ENCODE assay signal across 12 cellular contexts in the genomic region with DNA sequence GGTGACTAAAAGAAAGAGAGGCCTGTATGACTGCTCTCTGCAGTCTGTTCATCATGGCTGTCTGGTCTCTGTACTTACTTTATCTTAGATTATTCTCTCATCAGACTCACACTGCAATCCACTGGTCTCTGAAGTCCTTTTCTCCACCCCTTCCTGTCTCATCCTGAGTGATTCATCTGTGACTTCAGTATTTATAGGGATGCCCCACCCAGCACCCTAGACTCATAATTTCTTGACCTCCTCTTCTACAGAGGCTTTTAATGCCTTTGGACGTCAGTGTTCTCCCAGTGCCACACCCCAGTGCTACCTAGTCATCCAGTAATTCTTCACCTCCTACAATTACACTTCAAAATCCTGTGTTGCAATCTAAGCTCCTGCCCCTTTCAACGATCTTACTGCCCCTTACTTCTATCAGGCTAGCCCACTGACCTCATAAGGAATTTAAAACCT. TPM values are rescaled to one million over a fixed set of nuclear protein-coding genes. Genes with fewer than 3 reads are reported as not detected.
DNase-seq lines count a peak whose midpoint lies in the region; ATAC-seq and TF ChIP-seq lines count a peak whose summit lies in the region.
"Had no signal": no experiment of that assay in that cellular context is flagged by ENCODE, and none has a peak within 500 bp of the region (broad histone marks: within the 10 kb centered on the region; RNA-seq: fewer than 3 reads in every experiment).

No MANE protein-coding gene starts in this region.

- no peak overlapping the region for H3K4me3 ChIP-seq in AG09309 (ENCODE audit: control insufficient read depth, low read depth, low read length)

- H3K9me3 Mint-ChIP-seq in activated T-helper 17 cell treated with anti-CD3 and anti-CD28 coated beads, Interleukin-2, amount 50 U/mL, for 72 hours = no peaks in the 10 kb centered on the region

- ATAC-seq in activated T-helper 17 cell treated with anti-CD3 and anti-CD28 coated beads, Interleukin-2, amount 50 U/mL, for 72 hours (replicated peaks) = peak; percentile 26
- ATAC-seq in left colon = peak; percentile 98
- no peak for ATAC-seq in left lobe of liver

- peaks cover 3% of the 10 kb centered on the region for H3K27me3 Mint-ChIP-seq in activated T-helper 17 cell treated with anti-CD3 and anti-CD28 coated beads, Interleukin-2, amount 50 U/mL, for 72 hours

- no peaks in the 10 kb centered on the region for H3K4me1 Mint-ChIP-seq in activated T-helper 17 cell treated with anti-CD3 and anti-CD28 coated beads, Interleukin-2, amount 50 U/mL, for 72 hours

- H3K4me3 Mint-ChIP-seq in activated T-helper 17 cell treated with anti-CD3 and anti-CD28 coated beads, Interleukin-2, amount 50 U/mL, for 72 hours = no peak overlapping the region

- TF ChIP-seq CTCF in AG09309 (IDR thresholded peaks at IDR 0.05; ENCODE audit: control insufficient read depth, insufficient read depth, low read depth, low read length, missing control alignments) = no peak

- intact Hi-C loops in left colon (cut with DNase I, micrococcal nuclease) = no loop called here

- DNase-seq in AG09309 (ENCODE audit: low read depth) (peak; percentile 54), HT-29 (ENCODE audit: low spot score) (peak; percentile 71), left colon (peak; percentile 39 to 65), hepatic stellate cell (ENCODE audit: low spot score) (no peak), NCI-H2227 (lab: John Stamatoyannopoulos, UW; ENCODE audit: unreplicated experiment) (no peak), left lobe of liver (ENCODE audit: low spot score) (no peak), SHP77 (lab: John Stamatoyannopoulos, UW) (no peak)
- DNase-seq: activated CD4-positive, CD25-positive, alpha-beta regulatory T cell treated with anti-CD3 and anti-CD28 coated beads, Interleukin-2, amount 50 U/mL, for 72 hours; activated naive CD4-positive, alpha-beta T cell treated with anti-CD3 and anti-CD28 coated beads, Interleukin-2, amount 50 U/mL, for 16 hours; effector CD4-positive, alpha-beta T cell; Karpas-422 had no signal

- H3K27ac Mint-ChIP-seq in activated T-helper 17 cell treated with anti-CD3 and anti-CD28 coated beads, Interleukin-2, amount 50 U/mL, for 72 hours = no peak overlapping the region

- H3K36me3 Mint-ChIP-seq in activated T-helper 17 cell treated with anti-CD3 and anti-CD28 coated beads, Interleukin-2, amount 50 U/mL, for 72 hours (ENCODE audit: low read depth) = no peaks in the 10 kb centered on the region

RNA-seq across cellular contexts. Expression of gene ITPRID2, which starts 14.9 kb away (rescaled TPM):
- 89.8 and 109 TPM in 2 replicates for total RNA-seq in HT-29 (2014; rRNA removed; shearing (Covaris generic))
- total RNA-seq in activated T-helper 17 cell treated with anti-CD3 and anti-CD28 coated beads, Interleukin-2, amount 50 U/mL, for 72 hours = 10 to 100 TPM; 36.4 to 57.4 TPM
- total RNA-seq in left colon (100 to 1,000 TPM; 287 to 367 TPM), left lobe of liver (96.4 TPM)

Comparison
In these comparisons a context has a peak if more than half of its experiments do, and no peak if none do; other contexts are left out.
1. DNase-seq: peak in AG09309 (single experiment), HT-29 (single experiment) and left colon (2 of 2); none in hepatic stellate cell (single experiment), NCI-H2227 (single experiment), left lobe of liver (single experiment) and SHP77 (0 of 2).